In the genomic region with DNA sequence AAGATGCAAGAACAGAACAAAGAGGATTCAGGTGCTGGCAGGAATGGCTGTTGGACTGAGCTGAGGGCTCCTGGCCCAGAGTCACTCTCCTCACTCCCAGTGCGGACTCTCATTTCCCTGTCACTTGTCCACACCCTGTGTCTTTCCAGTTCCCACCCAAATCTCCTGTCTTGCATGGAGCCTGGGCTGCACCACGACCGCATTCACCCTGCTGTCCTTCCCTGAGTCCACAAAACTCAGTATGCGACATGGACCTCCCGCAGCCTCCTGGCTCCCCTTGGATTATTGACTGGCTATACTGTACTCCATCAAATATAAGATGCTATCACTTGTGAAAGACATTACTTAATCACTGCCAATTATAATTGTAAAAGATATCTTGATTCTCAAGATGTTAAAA, we compare ENCODE assay signal across 25 cellular contexts.
"Had no signal": no experiment of that assay in that cellular context is flagged by ENCODE, and none has a peak within 500 bp of the region (broad histone marks: within the 10 kb centered on the region; RNA-seq: fewer than 3 reads in every experiment).

No MANE protein-coding gene starts in this region.

- H3K36me3 ChIP-seq: brain microvascular endothelial cell, left lung, prostate gland, right atrium auricular region, suprapubic skin, transverse colon, uterus had no signal

- FAIRE-seq: keratinocyte had no signal

- H3K9me3 Mint-ChIP-seq: activated CD8-positive, alpha-beta T cell treated with anti-CD3 and anti-CD28 coated beads for 36 hours; activated naive CD8-positive, alpha-beta T cell treated with anti-CD3 and anti-CD28 coated beads, Interleukin-2, amount 10 ng/mL, durations not matched to agents 7 days and 5 days; activated T-cell treated with anti-CD3 and anti-CD28 coated beads, Interleukin-2, amount 50 U/mL, for 72 hours had no signal

- H3K9me3 ChIP-seq: left lung, prostate gland, suprapubic skin, transverse colon, uterus had no signal

- H3K4me3 Mint-ChIP-seq: activated CD8-positive, alpha-beta T cell treated with anti-CD3 and anti-CD28 coated beads for 36 hours; stimulated activated naive CD8-positive, alpha-beta T cell treated with anti-CD3 and anti-CD28 coated beads, Interleukin-15, Interleukin-2, amounts not matched to agents 100 ng/mL and 50 ng/mL, for 24 hours had no signal

- H3K27me3 ChIP-seq: right atrium auricular region, uterus had no signal

- ATAC-seq: left lung had no signal

- H3K4me1 ChIP-seq: uterus had no signal

- H3K27ac Mint-ChIP-seq: activated CD8-positive, alpha-beta T cell treated with anti-CD3 and anti-CD28 coated beads for 36 hours; activated T-cell treated with anti-CD3 and anti-CD28 coated beads, Interleukin-2, amount 50 U/mL, for 72 hours had no signal

- H3K36me3 Mint-ChIP-seq: activated naive CD8-positive, alpha-beta T cell treated with anti-CD3 and anti-CD28 coated beads, Interleukin-2, amount 10 ng/mL, durations not matched to agents 7 days and 5 days; WTC11 had no signal

- H3K4me3 ChIP-seq: coronary artery, left lung, prostate gland, right atrium auricular region, suprapubic skin, transverse colon, uterus had no signal

- DNase-seq: activated CD4-positive, alpha-beta T cell treated with anti-CD3 and anti-CD28 coated beads for 4 hours; activated gamma-delta T cell; brain microvascular endothelial cell; erythroblast; foreskin melanocyte; glutamatergic neuron; hypothalamus; mammary epithelial cell; midbrain; nephron progenitor cell; stimulated activated CD4-positive, alpha-beta T cell treated with anti-CD3 and anti-CD28 coated beads, Interleukin-2, amount 100 ng/mL, for 24 hours; SW 1271; transverse colon; uterus had no signal

- H3K27ac ChIP-seq: brain microvascular endothelial cell, coronary artery, left lung, prostate gland, right atrium auricular region, suprapubic skin, transverse colon, uterus had no signal
